18 cellular contexts compared by ENCODE assay signal in the genomic region with DNA sequence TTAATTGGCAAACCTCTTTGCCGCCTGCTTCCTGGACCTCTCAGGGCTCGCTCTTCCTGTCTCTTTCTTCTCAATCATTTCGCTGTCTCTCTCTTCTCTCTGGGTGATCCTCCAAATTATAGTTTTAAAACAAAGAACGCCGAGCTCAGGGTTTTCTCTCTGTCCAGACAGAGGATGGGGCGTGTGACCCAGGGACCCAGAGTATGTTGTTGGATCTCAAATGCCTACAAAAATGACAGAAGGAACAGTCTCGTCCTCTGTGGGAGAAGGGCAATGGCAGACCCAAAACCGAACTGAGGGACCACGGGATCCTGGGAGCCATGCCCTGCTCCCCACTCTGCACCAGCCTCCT.
"Had no signal": no experiment of that assay in that cellular context is flagged by ENCODE, and none has a peak within 500 bp of the region (broad histone marks: within the 10 kb centered on the region; RNA-seq: fewer than 3 reads in every experiment).

No MANE protein-coding gene starts in this region.

- H3K4me3 Mint-ChIP-seq: activated B cell treated with CpG ODN at 0.5 μM for 24 hours; activated CD4-positive, alpha-beta memory T cell treated with anti-CD3 and anti-CD28 coated beads, Interleukin-2, amount 10 ng/mL, durations not matched to agents 7 days and 5 days; activated T-cell treated with anti-CD3 and anti-CD28 coated beads, Interleukin-2, amount 50 U/mL, for 4 hours; naive thymus-derived CD8-positive, alpha-beta T cell had no signal

- H3K36me3 ChIP-seq: adrenal gland, lower lobe of right lung, transverse colon had no signal

- H3K4me1 Mint-ChIP-seq: activated B cell treated with CpG ODN at 0.5 μM for 24 hours; activated CD4-positive, alpha-beta memory T cell treated with anti-CD3 and anti-CD28 coated beads, Interleukin-2, amount 10 ng/mL, durations not matched to agents 7 days and 5 days had no signal

- H3K9me3 ChIP-seq: adrenal gland, lower lobe of right lung, SK-N-SH, transverse colon had no signal

- H3K9me3 Mint-ChIP-seq: activated T-cell treated with anti-CD3 and anti-CD28 coated beads, Interleukin-2, amount 50 U/mL, for 4 hours had no signal

- H3K4me3 ChIP-seq: adrenal gland, hepatocyte, lower lobe of right lung, transverse colon had no signal

- ATAC-seq: activated T-cell treated with anti-CD3 and anti-CD28 coated beads, Interleukin-2, amount 50 U/mL, for 4 hours; left cardiac atrium; lower lobe of right lung; naive thymus-derived CD8-positive, alpha-beta T cell; stimulated activated naive CD8-positive, alpha-beta T cell treated with anti-CD3 and anti-CD28 coated beads, Interleukin-15, Interleukin-2, amounts not matched to agents 100 U/mL and 50 U/mL, for 24 hours had no signal

- H3K9ac ChIP-seq: SK-N-SH had no signal

- H3K27ac ChIP-seq: epithelial cell of prostate, hepatocyte, lower lobe of right lung, transverse colon had no signal

- H3K4me1 ChIP-seq: adrenal gland, lower lobe of right lung, transverse colon had no signal

- H3K27me3 Mint-ChIP-seq: activated B cell treated with CpG ODN at 0.5 μM for 24 hours; activated CD4-positive, alpha-beta memory T cell treated with anti-CD3 and anti-CD28 coated beads, Interleukin-2, amount 10 ng/mL, durations not matched to agents 7 days and 5 days; naive thymus-derived CD8-positive, alpha-beta T cell had no signal

- H3K27me3 ChIP-seq: adrenal gland, hepatocyte, transverse colon had no signal

- DNase-seq: activated B cell treated with CpG ODN at 0.5 μM for 24 hours; activated CD4-positive, alpha-beta memory T cell treated with anti-CD3 and anti-CD28 coated beads, Interleukin-2, amount 10 ng/mL, durations not matched to agents 7 days and 5 days; activated CD4-positive, alpha-beta T cell treated with anti-CD3 and anti-CD28 coated beads for 48 hours; activated effector memory CD4-positive, alpha-beta T cell treated with anti-CD3 and anti-CD28 coated beads, Interleukin-2, amount 50 U/mL, for 16 hours; activated naive CD4-positive, alpha-beta T cell treated with anti-CD3 and anti-CD28 coated beads, Interleukin-2, amount 50 U/mL, for 16 hours; activated T-cell treated with anti-CD3 and anti-CD28 coated beads, Interleukin-2, amount 50 U/mL, for 4 hours; foreskin fibroblast; left cardiac atrium; naive thymus-derived CD8-positive, alpha-beta T cell; stimulated activated CD4-positive, alpha-beta T cell treated with anti-CD3 and anti-CD28 coated beads, Interleukin-1b, Interleukin-23, amount 100 ng/mL, for 48 hours; stimulated activated CD8-positive, alpha-beta memory T cell treated with anti-CD3 and anti-CD28 coated beads, Interleukin-4, amount 100 ng/mL, for 48 hours; stimulated activated naive CD8-positive, alpha-beta T cell treated with anti-CD3 and anti-CD28 coated beads, Interleukin-15, Interleukin-2, amounts not matched to agents 100 U/mL and 50 U/mL, for 24 hours; transverse colon had no signal

- H3K27ac Mint-ChIP-seq: activated B cell treated with CpG ODN at 0.5 μM for 24 hours; activated CD4-positive, alpha-beta memory T cell treated with anti-CD3 and anti-CD28 coated beads, Interleukin-2, amount 10 ng/mL, durations not matched to agents 7 days and 5 days had no signal
